Comparison of ENCODE assay signal across 8 cellular contexts in the genomic region with DNA sequence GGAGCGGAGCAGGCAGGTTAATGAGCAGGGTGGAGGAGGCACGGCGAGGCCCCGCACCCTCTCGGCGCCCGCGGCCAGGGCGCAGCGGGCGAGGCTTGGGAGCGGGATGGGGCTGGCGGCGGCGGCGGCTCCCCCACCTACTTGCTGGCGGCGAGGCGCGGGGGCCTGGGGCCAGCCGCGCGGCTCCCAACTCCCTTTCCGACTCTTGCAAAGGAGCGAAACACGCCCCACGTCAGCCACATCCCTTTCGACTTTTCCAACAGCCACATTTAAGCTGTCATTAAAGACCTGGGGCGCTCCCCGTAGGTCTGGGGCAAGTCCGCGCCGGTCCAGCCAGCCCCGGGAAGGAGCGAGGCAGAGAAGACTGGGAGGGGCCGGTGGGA. TPM values are rescaled to one million over a fixed set of nuclear protein-coding genes. Genes with fewer than 3 reads are reported as not detected.
DNase-seq lines count a peak whose midpoint lies in the region; ATAC-seq, FAIRE-seq and TF ChIP-seq lines count a peak whose summit lies in the region.

No MANE protein-coding gene starts in this region.

- peak; percentile 23 for ATAC-seq in GM21619 (IDR thresholded peaks at IDR 0.05; ENCODE audit: unreplicated experiment)
- ATAC-seq in left lobe of liver, result peak; percentile 49

- H4K20me1 ChIP-seq in BLaER1 treated with 17β-estradiol and CSF1 and Interleukin-3, amounts not matched to agents 10 nM and 100 nM, result peaks cover 0 to 60% (median 38%) of the 10 kb centered on the region in 11 experiments; a peak in 18 of 22 replicates

- peaks cover 51 to 55% (median 53%) of the 10 kb centered on the region in 11 experiments for H3K27me3 ChIP-seq in BLaER1 treated with 17β-estradiol and CSF1 and Interleukin-3, amounts not matched to agents 10 nM and 100 nM

- peak overlapping the region in 8 of 11 experiments; percentile 32 to 61 (median 44); a peak in 13 of 22 replicates for H3K27ac ChIP-seq in BLaER1 treated with 17β-estradiol and CSF1 and Interleukin-3, amounts not matched to agents 10 nM and 100 nM
- H3K27ac ChIP-seq in substantia nigra (ENCODE audit: low read depth, low read length, poor library complexity, severe bottlenecking), result peak overlapping the region; percentile 42

- peak overlapping the region; percentile 72 to 88 (median 85) for H3K9ac ChIP-seq in BLaER1 treated with 17β-estradiol and CSF1 and Interleukin-3, amounts not matched to agents 10 nM and 100 nM

- peaks cover 45% of the 10 kb centered on the region for H3K4me1 Mint-ChIP-seq in chondrocyte (ENCODE audit: low read depth)

- peak overlapping the region; percentile 96 to 100 (median 100) for H3K4me2 ChIP-seq in BLaER1 treated with 17β-estradiol and CSF1 and Interleukin-3, amounts not matched to agents 10 nM and 100 nM

- TF ChIP-seq CTCF in chondrocyte (IDR thresholded peaks at IDR 0.05), result no peak
- TF ChIP-seq CTCF in D721Med (IDR thresholded peaks at IDR 0.05; ENCODE audit: insufficient read depth, missing control alignments), result no peak

- peak overlapping the region; percentile 72 to 93 (median 90) for H3K4me3 ChIP-seq in BLaER1 treated with 17β-estradiol and CSF1 and Interleukin-3, amounts not matched to agents 10 nM and 100 nM

- peak overlapping the region; percentile 79 for H3K4me3 Mint-ChIP-seq in chondrocyte (ENCODE audit: unreplicated experiment)

- H3K36me3 Mint-ChIP-seq in chondrocyte (ENCODE audit: low read depth), result no peaks in the 10 kb centered on the region

- H3K36me3 ChIP-seq in BLaER1 treated with 17β-estradiol and CSF1 and Interleukin-3, amounts not matched to agents 10 nM and 100 nM, result peaks cover 0 to 6% (median 0%) of the 10 kb centered on the region in 11 experiments; a peak in 1 of 22 replicates

- H3K9me3 ChIP-seq in BLaER1 treated with 17β-estradiol and CSF1 and Interleukin-3, amounts not matched to agents 10 nM and 100 nM (replicated peaks in 1 of 11), result no peaks in the 10 kb centered on the region; a peak in 1 of 22 replicates

- peaks cover 15% of the 10 kb centered on the region for H3K27me3 Mint-ChIP-seq in chondrocyte (ENCODE audit: low read depth)

- DNase-seq in RPMI8226 (peak; percentile 26), chondrocyte (ENCODE audit: low spot score) (no peak), left lobe of liver (ENCODE audit: low spot score) (peak; percentile 49), substantia nigra (lab: John Stamatoyannopoulos, UW) (peak in 10 of 49 donors; percentile 18 to 60 (median 47)), D721Med (ENCODE audit: insufficient read length, low spot score) (no peak), HPDE6-E6E7 (ENCODE audit: extremely low spot score) (no peak)

- peak overlapping the region; percentile 45 for H3K27ac Mint-ChIP-seq in chondrocyte (ENCODE audit: unreplicated experiment)

- peaks cover 45 to 55% (median 49%) of the 10 kb centered on the region in 10 experiments for H3K4me1 ChIP-seq in BLaER1 treated with 17β-estradiol and CSF1 and Interleukin-3, amounts not matched to agents 10 nM and 100 nM

- no peak for FAIRE-seq in D721Med (lab: Jason Lieb, UNC)

- H3K9me3 Mint-ChIP-seq in chondrocyte (ENCODE audit: low read depth), result no peaks in the 10 kb centered on the region

RNA-seq across cellular contexts. Expression of gene KCTD1, which starts 0.7 kb away (rescaled TPM):
- total RNA-seq in chondrocyte (17.1 to 18.1 TPM (median 17.5 TPM) in 3 replicates), left lobe of liver (5.0 TPM)

Comparison
In these comparisons a context has a peak if more than half of its experiments do, and no peak if none do; other contexts are left out.
1. DNase-seq: peak in RPMI8226 (single experiment) and left lobe of liver (single experiment); none in chondrocyte (single experiment), D721Med (single experiment) and HPDE6-E6E7 (single experiment).